In genomic region chr1:202105571-202106339, GRCh38 we compare ENCODE assay signal across 10 cellular contexts. TPM values are rescaled to one million over a fixed set of nuclear protein-coding genes. Genes with fewer than 3 reads are reported as not detected.
DNase-seq lines count a peak whose midpoint lies in the region; ATAC-seq and TF ChIP-seq lines count a peak whose summit lies in the region.
"Had no signal": no experiment of that assay in that cellular context is flagged by ENCODE, and none has a peak within 500 bp of the region (broad histone marks: within the 10 kb centered on the region; RNA-seq: fewer than 3 reads in every experiment).

No MANE protein-coding gene starts in this region.

- H3K9me2 ChIP-seq in SK-N-SH (no peaks in the 10 kb centered on the region), hepatocyte (replicated peaks; ENCODE audit: insufficient read depth) (no peaks in the 10 kb centered on the region)

- H3K4me1 ChIP-seq in SK-N-SH (ENCODE audit: control insufficient read depth in 1 of 2, insufficient read depth in 2 of 2, low read depth in 1 of 2, low read length in 1 of 2) (peaks cover 0 to 15% of the 10 kb centered on the region in 2 experiments; a peak in 1 of 4 replicates), hepatocyte (ENCODE audit: insufficient read depth) (peaks cover 38% of the 10 kb centered on the region)

- intact Hi-C loops in activated CD4-positive, alpha-beta T cell treated with anti-CD3 and anti-CD28 coated beads for 36 hours (cut with DNase I, micrococcal nuclease): no loop called here
- intact Hi-C loops in activated T-helper 2 cell treated with anti-CD3 and anti-CD28 coated beads, Interferon-gamma antibody, Interleukin-2, Interleukin-4, amounts not matched to agents 10 μg/mL and 5 μg/mL and 100 μg/mL, durations not matched to agents 14 hours and 24 hours and 36 hours (cut with micrococcal nuclease): no loop called here

- no peak overlapping the region for H3K9ac ChIP-seq in SK-N-SH
- H3K9ac ChIP-seq: parathyroid adenoma had no signal

- H3K27me3 Mint-ChIP-seq in activated CD4-positive, alpha-beta T cell treated with anti-CD3 and anti-CD28 coated beads for 36 hours: no peaks in the 10 kb centered on the region
- no peaks in the 10 kb centered on the region for H3K27me3 Mint-ChIP-seq in activated T-helper 2 cell treated with anti-CD3 and anti-CD28 coated beads, Interferon-gamma antibody, Interleukin-2, Interleukin-4, amounts not matched to agents 10 μg/mL and 5 μg/mL and 100 μg/mL, durations not matched to agents 14 hours and 24 hours and 36 hours (ENCODE audit: low read depth)

- H3K27ac Mint-ChIP-seq in activated CD4-positive, alpha-beta T cell treated with anti-CD3 and anti-CD28 coated beads for 36 hours: no peak overlapping the region
- no peak overlapping the region for H3K27ac Mint-ChIP-seq in activated T-helper 2 cell treated with anti-CD3 and anti-CD28 coated beads, Interferon-gamma antibody, Interleukin-2, Interleukin-4, amounts not matched to agents 10 μg/mL and 5 μg/mL and 100 μg/mL, durations not matched to agents 14 hours and 24 hours and 36 hours

- DNase-seq in HT1080 (ENCODE audit: low read depth) (peak; percentile 32), SK-N-SH (no peak), hepatocyte (ENCODE audit: low spot score) (peak; percentile 87), UCSD-AML1 (lab: John Stamatoyannopoulos, UW; ENCODE audit: unreplicated experiment) (no peak), NCI-H524 (lab: John Stamatoyannopoulos, UW) (no peak)
- DNase-seq in activated CD4-positive, alpha-beta T cell treated with anti-CD3 and anti-CD28 coated beads for 36 hours: no peak
- DNase-seq in activated T-helper 2 cell treated with anti-CD3 and anti-CD28 coated beads, Interferon-gamma antibody, Interleukin-2, Interleukin-4, amounts not matched to agents 10 μg/mL and 5 μg/mL and 100 μg/mL, durations not matched to agents 14 hours and 24 hours and 36 hours (ENCODE audit: low spot score): no peak
- DNase-seq: activated effector memory CD4-positive, alpha-beta T cell treated with anti-CD3 and anti-CD28 coated beads, Interleukin-2, amount 50 U/mL, for 16 hours had no signal

- no peak for TF ChIP-seq EP300 in SK-N-SH (IDR thresholded peaks at IDR 0.05; ENCODE audit: borderline replicate concordance in 1 of 2, low read depth in 1 of 2, low read length in 1 of 2)

- CTCF ChIA-PET in SK-N-SH (lab: Yijun Ruan, JAX): interaction anchor here (0.9 to 5.7 kb wide), 5 partner anchors 14 to 210 kb away, joined by 3 to 52 read pairs (median 8); partner anchors contain the start of genes ELF3 and GPR37L1
- CTCF ChIA-PET in activated CD4-positive, alpha-beta T cell treated with anti-CD3 and anti-CD28 coated beads for 36 hours (lab: Charles Lee): interaction anchor here (0.6 kb wide), 3 partner anchors 15 to 759 kb away, joined by 3 read pairs; no protein-coding TSS in a partner anchor

- no peaks in the 10 kb centered on the region for H3K4me1 Mint-ChIP-seq in activated CD4-positive, alpha-beta T cell treated with anti-CD3 and anti-CD28 coated beads for 36 hours
- H3K4me1 Mint-ChIP-seq in activated T-helper 2 cell treated with anti-CD3 and anti-CD28 coated beads, Interferon-gamma antibody, Interleukin-2, Interleukin-4, amounts not matched to agents 10 μg/mL and 5 μg/mL and 100 μg/mL, durations not matched to agents 14 hours and 24 hours and 36 hours (ENCODE audit: low read depth): no peaks in the 10 kb centered on the region

- TF ChIP-seq RAD21 in SK-N-SH (IDR thresholded peaks at IDR 0.05; ENCODE audit: low read length): no peak

- H3K4me2 ChIP-seq in SK-N-SH (no peak overlapping the region), hepatocyte (peak overlapping the region; percentile 59)

- POLR2A ChIA-PET in SK-N-SH (lab: Yijun Ruan, JAX): no interaction called here
- POLR2A ChIA-PET in activated CD4-positive, alpha-beta T cell treated with anti-CD3 and anti-CD28 coated beads for 36 hours (lab: Charles Lee): no interaction called here

- H3K4me3 ChIP-seq in SK-N-SH (ENCODE audit: low read depth in 2 of 2, low read length in 1 of 2): no peak overlapping the region
- H3K4me3 ChIP-seq in hepatocyte: no peak overlapping the region

- no peaks in the 10 kb centered on the region for H3K36me3 Mint-ChIP-seq in activated CD4-positive, alpha-beta T cell treated with anti-CD3 and anti-CD28 coated beads for 36 hours (ENCODE audit: low read depth)
- no peaks in the 10 kb centered on the region for H3K36me3 Mint-ChIP-seq in activated T-helper 2 cell treated with anti-CD3 and anti-CD28 coated beads, Interferon-gamma antibody, Interleukin-2, Interleukin-4, amounts not matched to agents 10 μg/mL and 5 μg/mL and 100 μg/mL, durations not matched to agents 14 hours and 24 hours and 36 hours (ENCODE audit: low read depth)

- H3F3A ChIP-seq in SK-N-SH (replicated peaks; ENCODE audit: insufficient read depth): no peaks in the 10 kb centered on the region

- H3K36me3 ChIP-seq in SK-N-SH (replicated peaks in 1 of 2; ENCODE audit: control insufficient read depth in 1 of 2, insufficient read depth in 2 of 2, low read length in 1 of 2): no peaks in the 10 kb centered on the region
- no peaks in the 10 kb centered on the region for H3K36me3 ChIP-seq in hepatocyte (replicated peaks; ENCODE audit: insufficient read depth, low read depth)

- H3K4me3 Mint-ChIP-seq in activated CD4-positive, alpha-beta T cell treated with anti-CD3 and anti-CD28 coated beads for 36 hours: no peak overlapping the region
- H3K4me3 Mint-ChIP-seq in activated T-helper 2 cell treated with anti-CD3 and anti-CD28 coated beads, Interferon-gamma antibody, Interleukin-2, Interleukin-4, amounts not matched to agents 10 μg/mL and 5 μg/mL and 100 μg/mL, durations not matched to agents 14 hours and 24 hours and 36 hours (ENCODE audit: low read depth): no peak overlapping the region

- TF ChIP-seq CTCF in 22Rv1 (IDR thresholded peaks at IDR 0.05) (no peak), SK-N-SH (IDR thresholded peaks at IDR 0.05) (no peak), hepatocyte (IDR thresholded peaks at IDR 0.05; ENCODE audit: poor library complexity) (no peak)

- H3K9me3 Mint-ChIP-seq in activated CD4-positive, alpha-beta T cell treated with anti-CD3 and anti-CD28 coated beads for 36 hours (ENCODE audit: low read depth): no peaks in the 10 kb centered on the region
- no peaks in the 10 kb centered on the region for H3K9me3 Mint-ChIP-seq in activated T-helper 2 cell treated with anti-CD3 and anti-CD28 coated beads, Interferon-gamma antibody, Interleukin-2, Interleukin-4, amounts not matched to agents 10 μg/mL and 5 μg/mL and 100 μg/mL, durations not matched to agents 14 hours and 24 hours and 36 hours

- H3K9me3 ChIP-seq in SK-N-SH (no peaks in the 10 kb centered on the region), hepatocyte (ENCODE audit: low read depth) (no peaks in the 10 kb centered on the region)

- WGBS in SK-N-SH (ENCODE audit: low lambda C conversion rate): 77% methylated on average over 6 of the region's 10 CpGs
- WGBS in hepatocyte (ENCODE audit: low lambda C conversion rate, missing lambda C conversion rate): 28% methylated on average over 10 of the region's 10 CpGs

- H3K27me3 ChIP-seq in SK-N-SH (ENCODE audit: insufficient read depth): no peaks in the 10 kb centered on the region
- no peaks in the 10 kb centered on the region for H3K27me3 ChIP-seq in hepatocyte

- ATAC-seq in activated CD4-positive, alpha-beta T cell treated with anti-CD3 and anti-CD28 coated beads for 36 hours: no peak

- H4K20me1 ChIP-seq in SK-N-SH (ENCODE audit: insufficient read depth) (no peaks in the 10 kb centered on the region), hepatocyte (ENCODE audit: insufficient read depth, poor library complexity, severe bottlenecking) (no peaks in the 10 kb centered on the region)

- H2AFZ ChIP-seq in SK-N-SH (ENCODE audit: low read depth): 0 out of 2 replicates have a peak overlapping the region, but pooled peaks have one; percentile 16
- no peak overlapping the region for H2AFZ ChIP-seq in hepatocyte
- H2AFZ ChIP-seq: parathyroid adenoma had no signal

- H3K79me2 ChIP-seq in SK-N-SH (ENCODE audit: insufficient read depth) (no peaks in the 10 kb centered on the region), hepatocyte (no peaks in the 10 kb centered on the region)
- H3K79me2 ChIP-seq: parathyroid adenoma had no signal

- H3K27ac ChIP-seq in 22Rv1: peak overlapping the region; percentile 63
- no peak overlapping the region for H3K27ac ChIP-seq in SK-N-SH (ENCODE audit: low read depth in 2 of 2, low read length in 1 of 2)
- H3K27ac ChIP-seq in hepatocyte: peak overlapping the region; percentile 98
- H3K27ac ChIP-seq: parathyroid adenoma had no signal

RNA-seq across cellular contexts. Expression of gene GPR37L1, which starts 17.0 kb away (rescaled TPM):
- total RNA-seq in HT1080 (2014; rRNA removed; shearing (Covaris generic)): not detected in 2 replicates
- not detected in 2 replicates for polyA plus RNA-seq in HT1080 (2015; cell fraction: cytosol; rRNA removed)
- polyA plus RNA-seq in HT1080 (2015; cell fraction: nucleus; rRNA removed): not detected in 2 replicates
- polyA plus RNA-seq in SK-N-SH (2012; rRNA removed) (not detected in 2 replicates), hepatocyte (0.39 and 0.47 TPM in 2 replicates)
- not detected in 2 replicates for polyA plus RNA-seq in SK-N-SH (2012; cell fraction: cytosol; rRNA removed)
- 0.02 TPM in 1 of 2 replicates, not detected in the other for polyA plus RNA-seq in SK-N-SH (2012; cell fraction: nucleus; rRNA removed)
- under 0.01 TPM in 1 of 2 replicates, not detected in the other for total RNA-seq in hepatocyte
- total RNA-seq in activated CD4-positive, alpha-beta T cell treated with anti-CD3 and anti-CD28 coated beads for 36 hours: not detected
- total RNA-seq in activated T-helper 2 cell treated with anti-CD3 and anti-CD28 coated beads, Interferon-gamma antibody, Interleukin-2, Interleukin-4, amounts not matched to agents 10 μg/mL and 5 μg/mL and 100 μg/mL, durations not matched to agents 14 hours and 24 hours and 36 hours: not detected in 2 replicates

RNA-seq across cellular contexts. Expression of gene ARL8A, which starts 38.8 kb away (rescaled TPM):
- total RNA-seq in HT1080 (2014; rRNA removed; shearing (Covaris generic)): 10.9 and 12.9 TPM in 2 replicates
- 23.1 and 23.8 TPM in 2 replicates for polyA plus RNA-seq in HT1080 (2015; cell fraction: cytosol; rRNA removed)
- polyA plus RNA-seq in HT1080 (2015; cell fraction: nucleus; rRNA removed): 19.1 TPM in 2 replicates
- polyA plus RNA-seq in SK-N-SH (2012; rRNA removed) (62.0 and 66.9 TPM in 2 replicates), hepatocyte (56.0 and 65.9 TPM in 2 replicates)
- polyA plus RNA-seq in SK-N-SH (2012; cell fraction: cytosol; rRNA removed): 47.7 and 57.8 TPM in 2 replicates
- 77.1 and 78.7 TPM in 2 replicates for polyA plus RNA-seq in SK-N-SH (2012; cell fraction: nucleus; rRNA removed)
- 28.9 and 32.7 TPM in 2 replicates for total RNA-seq in hepatocyte
- 10 to 100 TPM; 32.3 to 51.7 TPM for total RNA-seq in activated CD4-positive, alpha-beta T cell treated with anti-CD3 and anti-CD28 coated beads for 36 hours
- 57.9 and 64.7 TPM in 2 replicates for total RNA-seq in activated T-helper 2 cell treated with anti-CD3 and anti-CD28 coated beads, Interferon-gamma antibody, Interleukin-2, Interleukin-4, amounts not matched to agents 10 μg/mL and 5 μg/mL and 100 μg/mL, durations not matched to agents 14 hours and 24 hours and 36 hours

RNA-seq across cellular contexts. Expression of gene PTPN7, which starts 54.6 kb away (rescaled TPM):
- total RNA-seq in HT1080 (2014; rRNA removed; shearing (Covaris generic)): not detected in 2 replicates
- polyA plus RNA-seq in HT1080 (2015; cell fraction: cytosol; rRNA removed): not detected in 2 replicates
- not detected in 2 replicates for polyA plus RNA-seq in HT1080 (2015; cell fraction: nucleus; rRNA removed)
- polyA plus RNA-seq in SK-N-SH (2012; rRNA removed): not detected in 2 replicates
- 0.01 TPM in 1 of 2 replicates, not detected in the other for polyA plus RNA-seq in SK-N-SH (2012; cell fraction: cytosol; rRNA removed)
- not detected in 2 replicates for polyA plus RNA-seq in SK-N-SH (2012; cell fraction: nucleus; rRNA removed)
- total RNA-seq in hepatocyte: not detected in 2 replicates
- 0.35 and 0.41 TPM in 2 replicates for polyA plus RNA-seq in hepatocyte
- 100 to 1,000 TPM; 188 to 221 TPM for total RNA-seq in activated CD4-positive, alpha-beta T cell treated with anti-CD3 and anti-CD28 coated beads for 36 hours
- 388 and 398 TPM in 2 replicates for total RNA-seq in activated T-helper 2 cell treated with anti-CD3 and anti-CD28 coated beads, Interferon-gamma antibody, Interleukin-2, Interleukin-4, amounts not matched to agents 10 μg/mL and 5 μg/mL and 100 μg/mL, durations not matched to agents 14 hours and 24 hours and 36 hours

Comparison
In these comparisons a context has a peak if more than half of its experiments do, and no peak if none do; other contexts are left out.
1. H3K27ac ChIP-seq: peak in 22Rv1 (single experiment) and hepatocyte (single experiment); none in SK-N-SH (0 of 2).
2. DNase-seq: peak in HT1080 (single experiment) and hepatocyte (single experiment); none in SK-N-SH (single experiment), activated CD4-positive, alpha-beta T cell treated with anti-CD3 and anti-CD28 coated beads for 36 hours (single experiment), activated T-helper 2 cell treated with anti-CD3 and anti-CD28 coated beads, Interferon-gamma antibody, Interleukin-2, Interleukin-4, amounts not matched to agents 10 μg/mL and 5 μg/mL and 100 μg/mL, durations not matched to agents 14 hours and 24 hours and 36 hours (single experiment), UCSD-AML1 (single experiment) and NCI-H524 (0 of 2).
3. RNA of gene PTPN7, which starts 54.6 kb away (total RNA-seq): 388 to 398 TPM in activated T-helper 2 cell treated with anti-CD3 and anti-CD28 coated beads, Interferon-gamma antibody, Interleukin-2, Interleukin-4, amounts not matched to agents 10 μg/mL and 5 μg/mL and 100 μg/mL, durations not matched to agents 14 hours and 24 hours and 36 hours and 188 to 221 TPM in activated CD4-positive, alpha-beta T cell treated with anti-CD3 and anti-CD28 coated beads for 36 hours; not detected in HT1080 and not detected in hepatocyte; every median in the first group is over 100 times any median in the second.